Comparison of ENCODE assay signal across 19 cellular contexts in genomic region chr13:102862624-102863210, GRCh38.
"Had no signal": no experiment of that assay in that cellular context is flagged by ENCODE, and none has a peak within 500 bp of the region (broad histone marks: within the 10 kb centered on the region; RNA-seq: fewer than 3 reads in every experiment).

No MANE protein-coding gene starts in this region.

- DNase-seq: activated CD4-positive, alpha-beta T cell treated with anti-CD3 and anti-CD28 coated beads for 36 hours; activated CD4-positive, alpha-beta T cell treated with anti-CD3 and anti-CD28 coated beads, Interleukin-2, amount 50 U/mL, for 48 hours; activated CD8-positive, alpha-beta memory T cell treated with anti-CD3 and anti-CD28 coated beads, Interleukin-2, amount 10 ng/mL, durations not matched to agents 7 days and 5 days; activated effector memory CD4-positive, alpha-beta T cell treated with anti-CD3 and anti-CD28 coated beads, Interleukin-2, amount 50 U/mL, for 16 hours; activated T-cell treated with anti-CD3 and anti-CD28 coated beads, Interleukin-2, amount 50 U/mL, for 1 hour; heart right ventricle; naive thymus-derived CD8-positive, alpha-beta T cell; stimulated activated naive CD8-positive, alpha-beta T cell treated with anti-CD3 and anti-CD28 coated beads, Interleukin-15, amount 100 ng/mL, for 72 hours; trophoblast cell had no signal

- H3K27ac Mint-ChIP-seq: activated CD4-positive, alpha-beta T cell treated with anti-CD3 and anti-CD28 coated beads for 36 hours; activated CD8-positive, alpha-beta memory T cell treated with anti-CD3 and anti-CD28 coated beads, Interleukin-2, amount 10 ng/mL, durations not matched to agents 7 days and 5 days; activated naive CD4-positive, alpha-beta T cell treated with anti-CD3 and anti-CD28 coated beads, Interleukin-2, amount 50 U/mL, for 24 hours; T-helper 2 cell treated with Interferon-gamma antibody and Interleukin-4, amounts not matched to agents 5 μg/mL and 100 μg/mL, for 36 hours; WTC11 had no signal

- H3K27ac ChIP-seq: heart right ventricle, prostate gland, right atrium auricular region, skin epidermis had no signal

- H3K4me3 Mint-ChIP-seq: activated CD4-positive, alpha-beta T cell treated with anti-CD3 and anti-CD28 coated beads for 36 hours; activated CD8-positive, alpha-beta memory T cell treated with anti-CD3 and anti-CD28 coated beads, Interleukin-2, amount 10 ng/mL, durations not matched to agents 7 days and 5 days; activated naive CD4-positive, alpha-beta T cell treated with anti-CD3 and anti-CD28 coated beads, Interleukin-2, amount 50 U/mL, for 24 hours; stimulated activated naive CD8-positive, alpha-beta T cell treated with anti-CD3 and anti-CD28 coated beads, Interleukin-15, amount 100 ng/mL, for 72 hours; T-helper 2 cell treated with Interferon-gamma antibody and Interleukin-4, amounts not matched to agents 5 μg/mL and 100 μg/mL, for 36 hours; WTC11 had no signal

- FAIRE-seq: colon, endometrium, frontal cortex, TTC549 had no signal

- H3K4me1 ChIP-seq: prostate gland, right atrium auricular region had no signal

- H3K27me3 ChIP-seq: heart right ventricle, right atrium auricular region had no signal

- H3K4me3 ChIP-seq: heart right ventricle, prostate gland, right atrium auricular region, skin epidermis had no signal

- H3K27me3 Mint-ChIP-seq: activated CD4-positive, alpha-beta T cell treated with anti-CD3 and anti-CD28 coated beads for 36 hours; activated CD8-positive, alpha-beta memory T cell treated with anti-CD3 and anti-CD28 coated beads, Interleukin-2, amount 10 ng/mL, durations not matched to agents 7 days and 5 days; activated naive CD4-positive, alpha-beta T cell treated with anti-CD3 and anti-CD28 coated beads, Interleukin-2, amount 50 U/mL, for 24 hours; naive thymus-derived CD8-positive, alpha-beta T cell; stimulated activated naive CD8-positive, alpha-beta T cell treated with anti-CD3 and anti-CD28 coated beads, Interleukin-15, amount 100 ng/mL, for 72 hours had no signal

- H3K9me3 Mint-ChIP-seq: activated naive CD4-positive, alpha-beta T cell treated with anti-CD3 and anti-CD28 coated beads, Interleukin-2, amount 50 U/mL, for 24 hours; naive thymus-derived CD8-positive, alpha-beta T cell; stimulated activated naive CD8-positive, alpha-beta T cell treated with anti-CD3 and anti-CD28 coated beads, Interleukin-15, amount 100 ng/mL, for 72 hours; T-helper 2 cell treated with Interferon-gamma antibody and Interleukin-4, amounts not matched to agents 5 μg/mL and 100 μg/mL, for 36 hours had no signal

- H3K4me1 Mint-ChIP-seq: WTC11 had no signal

- ATAC-seq: activated CD4-positive, alpha-beta T cell treated with anti-CD3 and anti-CD28 coated beads for 36 hours; activated CD8-positive, alpha-beta memory T cell treated with anti-CD3 and anti-CD28 coated beads, Interleukin-2, amount 10 ng/mL, durations not matched to agents 7 days and 5 days; naive thymus-derived CD8-positive, alpha-beta T cell; stimulated activated naive CD8-positive, alpha-beta T cell treated with anti-CD3 and anti-CD28 coated beads, Interleukin-15, amount 100 ng/mL, for 72 hours; WTC11 had no signal

- H3K9me3 ChIP-seq: prostate gland, right atrium auricular region had no signal
